Comparison of ENCODE assay signal across 1 cellular context in genomic region chr1:33274446-33274845, GRCh38.
TF ChIP-seq lines count a peak whose summit lies in the region.

No MANE protein-coding gene starts in this region.

TF ChIP-seq in IMR-90, 13 proteins besides CTCF, POLR2A, EP300 and RAD21:
- no peak for TF ChIP-seq FOS (IDR thresholded peaks at IDR 0.05; ENCODE audit: low read depth, low read length)
- TF ChIP-seq MXI1 (IDR thresholded peaks at IDR 0.05; ENCODE audit: borderline replicate concordance, low read depth, low read length) = no peak
- TF ChIP-seq, protein P1, sequence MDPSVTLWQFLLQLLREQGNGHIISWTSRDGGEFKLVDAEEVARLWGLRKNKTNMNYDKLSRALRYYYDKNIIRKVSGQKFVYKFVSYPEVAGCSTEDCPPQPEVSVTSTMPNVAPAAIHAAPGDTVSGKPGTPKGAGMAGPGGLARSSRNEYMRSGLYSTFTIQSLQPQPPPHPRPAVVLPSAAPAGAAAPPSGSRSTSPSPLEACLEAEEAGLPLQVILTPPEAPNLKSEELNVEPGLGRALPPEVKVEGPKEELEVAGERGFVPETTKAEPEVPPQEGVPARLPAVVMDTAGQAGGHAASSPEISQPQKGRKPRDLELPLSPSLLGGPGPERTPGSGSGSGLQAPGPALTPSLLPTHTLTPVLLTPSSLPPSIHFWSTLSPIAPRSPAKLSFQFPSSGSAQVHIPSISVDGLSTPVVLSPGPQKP (IDR thresholded peaks at IDR 0.05; ENCODE audit: borderline replicate concordance, low read depth, low read length) = no peak
